20 cellular contexts compared by ENCODE assay signal in the genomic region with DNA sequence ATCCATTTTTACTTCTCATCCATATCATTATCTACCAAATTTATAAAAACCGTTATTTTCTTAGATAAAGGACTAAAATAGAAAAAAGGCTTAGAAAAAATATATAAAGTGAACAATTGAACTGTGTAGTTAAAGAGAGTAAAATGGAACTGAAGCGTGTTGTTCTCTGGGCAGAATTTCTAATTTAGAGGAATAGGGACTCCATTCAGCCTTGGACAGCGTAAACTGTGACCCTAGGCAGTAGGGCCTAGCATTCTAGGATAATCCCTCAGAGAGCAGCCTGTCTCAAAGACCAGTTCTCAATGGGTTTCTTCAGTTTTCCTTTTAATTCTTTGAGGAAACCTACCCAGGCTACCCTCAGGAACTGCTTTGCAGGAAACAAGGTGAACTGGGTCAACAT. TPM values are rescaled to one million over a fixed set of nuclear protein-coding genes. Genes with fewer than 3 reads are reported as not detected.
"Had no signal": no experiment of that assay in that cellular context is flagged by ENCODE, and none has a peak within 500 bp of the region (broad histone marks: within the 10 kb centered on the region; RNA-seq: fewer than 3 reads in every experiment).

No MANE protein-coding gene starts in this region.

- H3K4me1 Mint-ChIP-seq: activated B cell treated with CpG ODN at 0.5 μM for 24 hours; activated CD4-positive, alpha-beta T cell treated with anti-CD3 and anti-CD28 coated beads, Interleukin-2, amount 10 ng/mL, durations not matched to agents 24 days and 14 days; activated naive CD8-positive, alpha-beta T cell treated with anti-CD3 and anti-CD28 coated beads, Interleukin-2, amount 50 U/mL, for 24 hours; central memory CD8-positive, alpha-beta T cell; stimulated activated naive CD8-positive, alpha-beta T cell treated with anti-CD3 and anti-CD28 coated beads, Interleukin-15, amount 100 ng/mL, for 72 hours had no signal

- H3K4me3 ChIP-seq: esophagus squamous epithelium, heart right ventricle, left lung, mucosa of descending colon, tibial artery had no signal

- H3K27ac ChIP-seq: left lung, tibial artery had no signal

- DNase-seq: activated B cell treated with CpG ODN at 0.5 μM for 24 hours; activated CD4-positive, alpha-beta T cell treated with anti-CD3 and anti-CD28 coated beads, Interleukin-2, amount 10 ng/mL, durations not matched to agents 24 days and 14 days; activated naive CD4-positive, alpha-beta T cell treated with Interleukin-2 at 50 U/mL for 16 hours; activated naive CD8-positive, alpha-beta T cell treated with anti-CD3 and anti-CD28 coated beads, Interleukin-2, amount 50 U/mL, for 24 hours; endodermal cell; esophagus squamous epithelium; heart right ventricle; islet precursor cell; left lung; mucosa of descending colon; Right ventricle myocardium superior; stimulated activated CD4-positive, alpha-beta T cell treated with anti-CD3 and anti-CD28 coated beads, Interleukin-15, amount 100 ng/mL, for 24 hours; stimulated activated CD4-positive, alpha-beta T cell treated with anti-CD3 and anti-CD28 coated beads, Interleukin-4, amount 100 ng/mL, for 4 hours; stimulated activated naive CD8-positive, alpha-beta T cell treated with anti-CD3 and anti-CD28 coated beads, Interleukin-15, amount 100 ng/mL, for 72 hours; tibial artery had no signal

- H3K27me3 Mint-ChIP-seq: activated CD4-positive, alpha-beta T cell treated with anti-CD3 and anti-CD28 coated beads, Interleukin-2, amount 10 ng/mL, durations not matched to agents 24 days and 14 days; activated naive CD8-positive, alpha-beta T cell treated with anti-CD3 and anti-CD28 coated beads, Interleukin-2, amount 50 U/mL, for 24 hours; central memory CD8-positive, alpha-beta T cell; dendritic cell treated with granulocyte-macrophage colony-stimulating factor and Interleukin-4, amounts not matched to agents 40 ng/mL and 50 ng/mL, for 4 days; natural killer cell treated with Interleukin-12 subunit alpha and Interleukin-12 subunit beta and Interleukin-15 and Interleukin-18, amount 100 ng/mL, for 72 hours had no signal

- H3K27me3 ChIP-seq: esophagus squamous epithelium, heart right ventricle, left lung, tibial artery had no signal

- ATAC-seq: activated naive CD8-positive, alpha-beta T cell treated with anti-CD3 and anti-CD28 coated beads, Interleukin-2, amount 50 U/mL, for 24 hours; heart right ventricle; left lung; mucosa of descending colon; natural killer cell treated with Interleukin-12 subunit alpha and Interleukin-12 subunit beta and Interleukin-15 and Interleukin-18, amount 100 ng/mL, for 72 hours; SK-N-SH treated with all-trans-retinoic acid at 6 μM for 48 hours; stimulated activated naive CD8-positive, alpha-beta T cell treated with anti-CD3 and anti-CD28 coated beads, Interleukin-15, amount 100 ng/mL, for 72 hours had no signal

- H3K36me3 ChIP-seq: esophagus squamous epithelium, heart right ventricle, left lung, tibial artery had no signal

- H3K9me3 Mint-ChIP-seq: activated B cell treated with CpG ODN at 0.5 μM for 24 hours; activated CD4-positive, alpha-beta T cell treated with anti-CD3 and anti-CD28 coated beads, Interleukin-2, amount 10 ng/mL, durations not matched to agents 24 days and 14 days; dendritic cell treated with granulocyte-macrophage colony-stimulating factor and Interleukin-4, amounts not matched to agents 40 ng/mL and 50 ng/mL, for 4 days; endodermal cell; natural killer cell treated with Interleukin-12 subunit alpha and Interleukin-12 subunit beta and Interleukin-15 and Interleukin-18, amount 100 ng/mL, for 72 hours; stimulated activated naive CD8-positive, alpha-beta T cell treated with anti-CD3 and anti-CD28 coated beads, Interleukin-15, amount 100 ng/mL, for 72 hours; T-helper 1 cell treated with Interleukin-12 subunit alpha and Interleukin-12 subunit beta and Interleukin-4 antibody, amounts not matched to agents 30 μg/mL and 1 μg/mL, for 36 hours had no signal

- H3K27ac Mint-ChIP-seq: activated B cell treated with CpG ODN at 0.5 μM for 24 hours; activated CD4-positive, alpha-beta T cell treated with anti-CD3 and anti-CD28 coated beads, Interleukin-2, amount 10 ng/mL, durations not matched to agents 24 days and 14 days; activated naive CD8-positive, alpha-beta T cell treated with anti-CD3 and anti-CD28 coated beads, Interleukin-2, amount 50 U/mL, for 24 hours; dendritic cell treated with granulocyte-macrophage colony-stimulating factor and Interleukin-4, amounts not matched to agents 40 ng/mL and 50 ng/mL, for 4 days; endodermal cell; natural killer cell treated with Interleukin-12 subunit alpha and Interleukin-12 subunit beta and Interleukin-15 and Interleukin-18, amount 100 ng/mL, for 72 hours; stimulated activated naive CD8-positive, alpha-beta T cell treated with anti-CD3 and anti-CD28 coated beads, Interleukin-15, amount 100 ng/mL, for 72 hours; T-helper 1 cell treated with Interleukin-12 subunit alpha and Interleukin-12 subunit beta and Interleukin-4 antibody, amounts not matched to agents 30 μg/mL and 1 μg/mL, for 36 hours had no signal

- H3K4me3 Mint-ChIP-seq: activated B cell treated with CpG ODN at 0.5 μM for 24 hours; activated CD4-positive, alpha-beta T cell treated with anti-CD3 and anti-CD28 coated beads, Interleukin-2, amount 10 ng/mL, durations not matched to agents 24 days and 14 days; activated naive CD8-positive, alpha-beta T cell treated with anti-CD3 and anti-CD28 coated beads, Interleukin-2, amount 50 U/mL, for 24 hours; central memory CD8-positive, alpha-beta T cell; dendritic cell treated with granulocyte-macrophage colony-stimulating factor and Interleukin-4, amounts not matched to agents 40 ng/mL and 50 ng/mL, for 4 days; endodermal cell; natural killer cell treated with Interleukin-12 subunit alpha and Interleukin-12 subunit beta and Interleukin-15 and Interleukin-18, amount 100 ng/mL, for 72 hours; stimulated activated naive CD8-positive, alpha-beta T cell treated with anti-CD3 and anti-CD28 coated beads, Interleukin-15, amount 100 ng/mL, for 72 hours; T-helper 1 cell treated with Interleukin-12 subunit alpha and Interleukin-12 subunit beta and Interleukin-4 antibody, amounts not matched to agents 30 μg/mL and 1 μg/mL, for 36 hours had no signal

- H3K9me3 ChIP-seq: esophagus squamous epithelium, heart right ventricle, left lung, mucosa of descending colon, tibial artery had no signal

- H3K36me3 Mint-ChIP-seq: natural killer cell treated with Interleukin-12 subunit alpha and Interleukin-12 subunit beta and Interleukin-15 and Interleukin-18, amount 100 ng/mL, for 72 hours had no signal

RNA-seq across cellular contexts. Expression of gene ZNF462, which starts 11.1 kb away (rescaled TPM):
- total RNA-seq: activated B cell treated with CpG ODN at 0.5 μM for 24 hours had no signal
